Comparison of ENCODE assay signal across 30 cellular contexts in the genomic region with DNA sequence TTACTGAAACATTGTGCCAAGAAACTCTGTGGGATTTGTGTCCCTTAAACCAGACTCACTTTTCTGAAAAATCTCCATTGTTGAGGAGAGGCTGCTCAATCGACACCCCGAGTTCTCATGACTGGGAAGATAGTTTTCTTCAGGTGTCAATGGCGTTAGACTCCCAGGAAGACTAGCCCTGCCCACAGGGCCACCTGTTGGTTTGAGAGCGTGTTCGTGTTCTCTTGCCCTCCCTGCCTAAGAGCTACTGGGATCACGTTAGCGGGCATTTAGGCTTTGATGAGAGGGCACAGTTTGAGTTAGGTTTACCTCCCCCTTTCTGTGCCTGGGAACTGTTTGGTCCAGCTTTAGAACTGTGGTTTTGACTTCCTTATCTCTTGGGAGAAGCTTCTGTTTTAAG. TPM values are rescaled to one million over a fixed set of nuclear protein-coding genes. Genes with fewer than 3 reads are reported as not detected.
"Had no signal": no experiment of that assay in that cellular context is flagged by ENCODE, and none has a peak within 500 bp of the region (broad histone marks: within the 10 kb centered on the region; RNA-seq: fewer than 3 reads in every experiment).

No MANE protein-coding gene starts in this region.

- H3K4me2 ChIP-seq: hepatocyte had no signal

- H2AFZ ChIP-seq: hepatocyte, parathyroid adenoma had no signal

- H3K4me1 Mint-ChIP-seq: activated CD4-positive, alpha-beta T cell treated with anti-CD3 and anti-CD28 coated beads, Interleukin-2, amount 10 ng/mL, durations not matched to agents 7 days and 5 days; immature natural killer cell had no signal

- H3K9ac ChIP-seq: parathyroid adenoma had no signal

- H3K9me3 Mint-ChIP-seq: activated CD4-positive, alpha-beta T cell treated with anti-CD3 and anti-CD28 coated beads, Interleukin-2, amount 10 ng/mL, durations not matched to agents 7 days and 5 days; activated CD8-positive, alpha-beta T cell treated with anti-CD3 and anti-CD28 coated beads for 36 hours; activated naive CD4-positive, alpha-beta T cell treated with anti-CD3 and anti-CD28 coated beads, Interleukin-2, amount 10 ng/mL, durations not matched to agents 7 days and 5 days; immature natural killer cell; natural killer cell treated with Interleukin-12 subunit alpha and Interleukin-12 subunit beta and Interleukin-15 and Interleukin-18, amount 100 ng/mL, for 72 hours; stimulated activated naive CD8-positive, alpha-beta T cell treated with anti-CD3 and anti-CD28 coated beads, Interleukin-15, Interleukin-2, amounts not matched to agents 100 ng/mL and 50 ng/mL, for 24 hours had no signal

- FAIRE-seq: endometrium had no signal

- H3K36me3 ChIP-seq: uterus had no signal

- ATAC-seq: activated CD8-positive, alpha-beta memory T cell treated with anti-CD3 and anti-CD28 coated beads, Interleukin-2, amount 10 ng/mL, durations not matched to agents 7 days and 5 days; activated CD8-positive, alpha-beta T cell treated with anti-CD3 and anti-CD28 coated beads for 36 hours; body of pancreas; left lung; natural killer cell treated with Interleukin-12 subunit alpha and Interleukin-12 subunit beta and Interleukin-15 and Interleukin-18, amount 100 ng/mL, for 72 hours had no signal

- H3K4me3 ChIP-seq: body of pancreas, cardiac muscle cell, hepatocyte, left lung, sigmoid colon, suprapubic skin, transverse colon, uterus had no signal

- H3K27me3 Mint-ChIP-seq: activated CD4-positive, alpha-beta T cell treated with anti-CD3 and anti-CD28 coated beads, Interleukin-2, amount 10 ng/mL, durations not matched to agents 7 days and 5 days; activated CD8-positive, alpha-beta memory T cell treated with anti-CD3 and anti-CD28 coated beads, Interleukin-2, amount 10 ng/mL, durations not matched to agents 7 days and 5 days; activated CD8-positive, alpha-beta T cell treated with anti-CD3 and anti-CD28 coated beads for 36 hours; activated naive CD4-positive, alpha-beta T cell treated with anti-CD3 and anti-CD28 coated beads, Interleukin-2, amount 10 ng/mL, durations not matched to agents 7 days and 5 days; natural killer cell treated with Interleukin-12 subunit alpha and Interleukin-12 subunit beta and Interleukin-15 and Interleukin-18, amount 100 ng/mL, for 72 hours; stimulated activated naive CD8-positive, alpha-beta T cell treated with anti-CD3 and anti-CD28 coated beads, Interleukin-15, Interleukin-2, amounts not matched to agents 100 ng/mL and 50 ng/mL, for 24 hours had no signal

- DNase-seq: activated CD4-positive, alpha-beta T cell treated with anti-CD3 and anti-CD28 coated beads, Interleukin-2, amount 10 ng/mL, durations not matched to agents 7 days and 5 days; activated CD4-positive, CD25-positive, alpha-beta regulatory T cell treated with anti-CD3 and anti-CD28 coated beads, Interleukin-2, amount 50 U/mL, for 72 hours; activated CD8-positive, alpha-beta memory T cell treated with anti-CD3 and anti-CD28 coated beads, Interleukin-2, amount 10 ng/mL, durations not matched to agents 7 days and 5 days; activated CD8-positive, alpha-beta T cell treated with anti-CD3 and anti-CD28 coated beads for 36 hours; activated effector memory CD4-positive, alpha-beta T cell treated with anti-CD3 and anti-CD28 coated beads, Interleukin-2, amount 50 U/mL, for 16 hours; activated naive CD4-positive, alpha-beta T cell treated with anti-CD3 and anti-CD28 coated beads, Interleukin-2, amount 10 ng/mL, durations not matched to agents 7 days and 5 days; activated T-cell treated with anti-CD3 and anti-CD28 coated beads for 4 hours; body of pancreas; effector CD4-positive, alpha-beta T cell; erythroblast; foreskin fibroblast; immature natural killer cell; left lung; midbrain; nucleus accumbens; sigmoid colon; stimulated activated CD4-positive, alpha-beta T cell treated with anti-CD3 and anti-CD28 coated beads, Interleukin-4, amount 100 ng/mL, for 4 hours; transverse colon; uterus had no signal

- H3K27ac Mint-ChIP-seq: activated CD4-positive, alpha-beta T cell treated with anti-CD3 and anti-CD28 coated beads, Interleukin-2, amount 10 ng/mL, durations not matched to agents 7 days and 5 days; activated CD8-positive, alpha-beta T cell treated with anti-CD3 and anti-CD28 coated beads for 36 hours; activated naive CD4-positive, alpha-beta T cell treated with anti-CD3 and anti-CD28 coated beads, Interleukin-2, amount 10 ng/mL, durations not matched to agents 7 days and 5 days; immature natural killer cell; stimulated activated naive CD8-positive, alpha-beta T cell treated with anti-CD3 and anti-CD28 coated beads, Interleukin-15, Interleukin-2, amounts not matched to agents 100 ng/mL and 50 ng/mL, for 24 hours had no signal

- H3K27ac ChIP-seq: cardiac muscle cell, hepatocyte, parathyroid adenoma, sigmoid colon, suprapubic skin, transverse colon, uterus had no signal

- H3K4me1 ChIP-seq: parathyroid adenoma, sigmoid colon, suprapubic skin, uterus had no signal

- H3K9me3 ChIP-seq: body of pancreas, left lung, sigmoid colon, suprapubic skin, transverse colon, uterus had no signal

- H3K27me3 ChIP-seq: body of pancreas, cardiac muscle cell, hepatocyte, left lung, sigmoid colon, suprapubic skin, transverse colon, uterus had no signal

- H3K4me3 Mint-ChIP-seq: activated CD4-positive, alpha-beta T cell treated with anti-CD3 and anti-CD28 coated beads, Interleukin-2, amount 10 ng/mL, durations not matched to agents 7 days and 5 days; activated CD8-positive, alpha-beta memory T cell treated with anti-CD3 and anti-CD28 coated beads, Interleukin-2, amount 10 ng/mL, durations not matched to agents 7 days and 5 days; activated CD8-positive, alpha-beta T cell treated with anti-CD3 and anti-CD28 coated beads for 36 hours; activated naive CD4-positive, alpha-beta T cell treated with anti-CD3 and anti-CD28 coated beads, Interleukin-2, amount 10 ng/mL, durations not matched to agents 7 days and 5 days; immature natural killer cell; natural killer cell treated with Interleukin-12 subunit alpha and Interleukin-12 subunit beta and Interleukin-15 and Interleukin-18, amount 100 ng/mL, for 72 hours; stimulated activated naive CD8-positive, alpha-beta T cell treated with anti-CD3 and anti-CD28 coated beads, Interleukin-15, Interleukin-2, amounts not matched to agents 100 ng/mL and 50 ng/mL, for 24 hours had no signal

RNA-seq across cellular contexts. Expression of gene CABP1, which starts 59.1 kb away (rescaled TPM):
- total RNA-seq: activated CD8-positive, alpha-beta memory T cell treated with anti-CD3 and anti-CD28 coated beads, Interleukin-2, amount 10 ng/mL, durations not matched to agents 7 days and 5 days; cardiac muscle cell; chondrocyte; fibroblast of lung; kidney epithelial cell; T-helper 2 cell treated with Interferon-gamma antibody and Interleukin-4, amounts not matched to agents 100 ng/mL and 5 ng/mL, for 36 hours had no signal
- polyA plus RNA-seq: cardiac muscle cell, immature natural killer cell had no signal
